8 cellular contexts compared by ENCODE assay signal in the genomic region with DNA sequence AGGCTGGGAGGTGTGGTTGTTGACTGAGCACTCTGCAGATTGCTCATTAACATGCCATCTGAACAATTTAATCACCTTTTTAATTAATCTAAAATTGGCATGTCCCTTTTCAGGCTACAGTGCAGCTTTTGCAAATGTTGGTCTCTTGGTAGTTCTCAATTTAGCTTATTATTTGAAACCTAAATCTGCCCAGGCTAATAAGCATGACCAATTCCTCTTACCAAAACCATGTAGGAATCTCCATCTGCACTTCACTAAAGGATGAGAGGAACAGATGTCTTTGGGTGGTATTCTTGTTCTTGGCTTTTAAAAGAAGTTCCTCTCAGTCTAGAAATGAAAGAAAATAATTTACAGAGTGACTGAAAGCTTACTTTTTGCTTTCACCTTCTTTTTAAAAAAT.
"Had no signal": no experiment of that assay in that cellular context is flagged by ENCODE, and none has a peak within 500 bp of the region (broad histone marks: within the 10 kb centered on the region; RNA-seq: fewer than 3 reads in every experiment).

No MANE protein-coding gene starts in this region.

- DNase-seq: GM23248, GOT3, H7, H9, HCEC 1CT, HFFc6 had no signal

- H3K27ac ChIP-seq: GM23248 had no signal

- H3K9me3 ChIP-seq: HAP-1 had no signal

- H2AFZ ChIP-seq: GM23248, GM23338 had no signal

- H3K4me3 ChIP-seq: GM23248, GM23338, HAP-1 had no signal

- H3K4me2 ChIP-seq: GM23338 had no signal

- H3K36me3 ChIP-seq: HAP-1 had no signal

- H3K4me1 ChIP-seq: HAP-1 had no signal

- H3K9ac ChIP-seq: GM23248 had no signal
